Comparison of ENCODE assay signal across 8 cellular contexts in genomic region chr19:47032171-47032811, GRCh38. TPM values are rescaled to one million over a fixed set of nuclear protein-coding genes. Genes with fewer than 3 reads are reported as not detected.
DNase-seq lines count a peak whose midpoint lies in the region; TF ChIP-seq lines count a peak whose summit lies in the region.

No MANE protein-coding gene starts in this region.

- H3K4me3 ChIP-seq in fibroblast of villous mesenchyme (ENCODE audit: low read depth, low read length) = no peak overlapping the region

- DNase-seq in NK-92 treated with Interleukin-12 subunit alpha and Interleukin-12 subunit beta, amount 100 ng/mL, for 24 hours (lab: John Stamatoyannopoulos, UW) = peak; percentile 42
- DNase-seq in NK-92 (lab: John Stamatoyannopoulos, UW; ENCODE audit: unreplicated experiment) (no peak), NCI-H69 (lab: John Stamatoyannopoulos, UW) (peak; percentile 86), activated T-cell treated with anti-CD3 and anti-CD28 coated beads for 4 hours (peak; percentile 61), fibroblast of villous mesenchyme (ENCODE audit: low read depth) (no peak), renal cortical epithelial cell (ENCODE audit: low read depth) (peak; percentile 18), SIG-M5 (lab: John Stamatoyannopoulos, UW) (no peak), pons (ENCODE audit: low spot score) (no peak)

- TF ChIP-seq CTCF in fibroblast of villous mesenchyme (IDR thresholded peaks at IDR 0.05; ENCODE audit: insufficient read depth, low read depth, low read length) = peak; percentile 85

RNA-seq across cellular contexts. Expression of gene NPAS1, which starts 12.7 kb away (rescaled TPM):
- total RNA-seq in fibroblast of villous mesenchyme = 0.32 and 0.86 TPM in 2 replicates
- total RNA-seq in renal cortical epithelial cell = 0.52 and 0.55 TPM in 2 replicates

RNA-seq across cellular contexts. Expression of gene TMEM160, which starts 16.1 kb away (rescaled TPM):
- total RNA-seq in fibroblast of villous mesenchyme (22.0 and 28.3 TPM in 2 replicates), renal cortical epithelial cell (11.6 and 35.8 TPM in 2 replicates)

Comparison
In these comparisons a context has a peak if more than half of its experiments do, and no peak if none do; other contexts are left out.
1. DNase-seq: peak in NK-92 treated with Interleukin-12 subunit alpha and Interleukin-12 subunit beta, amount 100 ng/mL, for 24 hours (single experiment), NCI-H69 (single experiment), activated T-cell treated with anti-CD3 and anti-CD28 coated beads for 4 hours (single experiment) and renal cortical epithelial cell (single experiment); none in NK-92 (single experiment), fibroblast of villous mesenchyme (single experiment), SIG-M5 (single experiment) and pons (single experiment).